22 cellular contexts compared by ENCODE assay signal in genomic region chr10:91290607-91291006, GRCh38.
DNase-seq lines count a peak whose midpoint lies in the region; FAIRE-seq and TF ChIP-seq lines count a peak whose summit lies in the region.
"Had no signal": no experiment of that assay in that cellular context is flagged by ENCODE, and none has a peak within 500 bp of the region (broad histone marks: within the 10 kb centered on the region; RNA-seq: fewer than 3 reads in every experiment).

No MANE protein-coding gene starts in this region.

- no peaks in the 10 kb centered on the region for H3K9me3 ChIP-seq in H1 (ENCODE audit: insufficient read depth in 2 of 2, low read depth in 1 of 2, low read length in 1 of 2)
- H3K9me3 ChIP-seq: BE2C, BLaER1, Caco-2 had no signal

- H2AK5ac ChIP-seq in H1 (ENCODE audit: low read depth, low read length) = no peak overlapping the region

- no peak overlapping the region for H4K5ac ChIP-seq in H1 (ENCODE audit: insufficient read length, low read depth, low read length)

- H2BK15ac ChIP-seq in H1 (ENCODE audit: low read length) = no peak overlapping the region

- no peak overlapping the region for H2BK5ac ChIP-seq in H1 (ENCODE audit: low read depth, low read length)

- H3K4ac ChIP-seq in H1 (replicated peaks; ENCODE audit: insufficient read length, low read depth, low read length) = no peak overlapping the region

- no peak overlapping the region for H3K9ac ChIP-seq in H1 (replicated peaks in 1 of 4; ENCODE audit: extremely low read depth in 1 of 4, low read depth in 3 of 4, low read length in 3 of 4)
- H3K9ac ChIP-seq: BLaER1 had no signal

- WGBS in H1 (ENCODE audit: extremely low coverage in 1 of 2, insufficient coverage in 1 of 2, insufficient read length in 1 of 2, insufficient replicate concordance in 2 of 2, low coverage in 1 of 2, low lambda C conversion rate in 2 of 2, missing lambda C conversion rate in 1 of 2), 2 experiments = 75% methylated on average over 5 of the region's 5 CpGs; no CpG with 5 or more reads in 1 of the 2 experiments

- H4K20me1 ChIP-seq in H1 (replicated peaks in 1 of 2; ENCODE audit: control insufficient read depth in 1 of 2, insufficient read depth in 2 of 2, low read length in 2 of 2) = no peaks in the 10 kb centered on the region
- H4K20me1 ChIP-seq: BLaER1 had no signal

- no peak overlapping the region for H2BK120ac ChIP-seq in H1 (replicated peaks; ENCODE audit: low read depth, low read length)

- no peak for TF ChIP-seq POLR2A in H1 (IDR thresholded peaks at IDR 0.05; ENCODE audit: control extremely low read depth in 1 of 2, low read depth in 2 of 2, low read length in 2 of 2)

- H3K56ac ChIP-seq in H1 (replicated peaks; ENCODE audit: insufficient read length, low read depth, low read length) = no peak overlapping the region

- H3K79me2 ChIP-seq in H1 (ENCODE audit: control insufficient read depth in 1 of 2, insufficient read depth in 2 of 2, low read length in 2 of 2) = no peaks in the 10 kb centered on the region

- H3K4me1 ChIP-seq in H1 (replicated peaks in 1 of 4; ENCODE audit: control insufficient read depth in 3 of 4, insufficient read depth in 4 of 4, low read length in 3 of 4) = no peaks in the 10 kb centered on the region
- H3K4me1 ChIP-seq: BE2C, Caco-2 had no signal

- FAIRE-seq in H1 (lab: Jason Lieb, UNC) = no peak
- FAIRE-seq: A204.1, D721Med, G401.6, GM12891, GM19239 had no signal

- TF ChIP-seq CTCF in HFFc6 (IDR thresholded peaks at IDR 0.05) = no peak
- TF ChIP-seq CTCF in H1 (IDR thresholded peaks at IDR 0.05; ENCODE audit: control extremely low read depth in 1 of 3, insufficient read depth in 1 of 3, low read depth in 1 of 3, low read length in 3 of 3) = no peak

- H4K8ac ChIP-seq in H1 (ENCODE audit: extremely low read depth, insufficient read depth, low read length) = no peak overlapping the region

- POLR2A ChIA-PET in H1 (lab: Charles Lee; ENCODE audit: partially characterized antibody) = no interaction called here

- no peaks in the 10 kb centered on the region for H3K79me1 ChIP-seq in H1 (ENCODE audit: low read depth, low read length)

- H3K27ac Mint-ChIP-seq in HFFc6 = no peak overlapping the region
- H3K27ac Mint-ChIP-seq: CD4-positive, CD25-positive, alpha-beta regulatory T cell; CD8-positive, alpha-beta T cell had no signal

- H3K4me1 Mint-ChIP-seq in HFFc6 (ENCODE audit: low read depth) = peaks cover 20% of the 10 kb centered on the region
- H3K4me1 Mint-ChIP-seq: CD14-positive monocyte; CD4-positive, CD25-positive, alpha-beta regulatory T cell had no signal

- no peaks in the 10 kb centered on the region for H3K9me3 Mint-ChIP-seq in HFFc6
- H3K9me3 Mint-ChIP-seq: CD14-positive monocyte; CD4-positive, CD25-positive, alpha-beta regulatory T cell; CD8-positive, alpha-beta T cell had no signal

- H2BK20ac ChIP-seq in H1 (ENCODE audit: low read length) = peak overlapping the region; percentile 61; the same call in 1 of the 2 replicates

- H3K27me3 ChIP-seq in H1 (replicated peaks in 1 of 4; ENCODE audit: control insufficient read depth in 3 of 4, extremely low read depth in 1 of 4, insufficient read depth in 3 of 4, low read length in 3 of 4) = peaks cover 0 to 3% (median 0%) of the 10 kb centered on the region in 4 experiments; a peak in 2 of 7 replicates
- H3K27me3 ChIP-seq: BE2C, BLaER1 had no signal

- no peak overlapping the region for H2BK12ac ChIP-seq in H1 (ENCODE audit: low read depth, low read length)

- no peaks in the 10 kb centered on the region for H3K36me3 ChIP-seq in H1 (ENCODE audit: control insufficient read depth in 2 of 4, insufficient read depth in 4 of 4, low read length in 3 of 4)
- H3K36me3 ChIP-seq: BE2C, BLaER1 had no signal

- no peak overlapping the region for H2AFZ ChIP-seq in H1 (ENCODE audit: low read length)

- no peak overlapping the region for H3K14ac ChIP-seq in H1 (ENCODE audit: insufficient read length)

- no peak overlapping the region for H3K27ac ChIP-seq in H1 (ENCODE audit: low read depth, low read length)
- H3K27ac ChIP-seq: BLaER1 had no signal

- CTCF ChIA-PET in H1 (lab: Charles Lee; ENCODE audit: partially characterized antibody) = interaction anchor here (0.9 to 3.5 kb wide), 4 partner anchors 247 to 403 kb away, joined by 3 to 8 read pairs (median 4); no protein-coding TSS in a partner anchor

- no peaks in the 10 kb centered on the region for H3K23me2 ChIP-seq in H1 (ENCODE audit: low read depth, low read length)

- no peak overlapping the region for H3K23ac ChIP-seq in H1 (ENCODE audit: insufficient read length)

- no peak overlapping the region for H4K91ac ChIP-seq in H1 (replicated peaks; ENCODE audit: insufficient read length, low read length)

- peak overlapping the region; percentile 14; the same call in 1 of the 2 replicates for H3K4me3 Mint-ChIP-seq in HFFc6
- H3K4me3 Mint-ChIP-seq: CD14-positive monocyte; CD4-positive, CD25-positive, alpha-beta regulatory T cell; CD8-positive, alpha-beta T cell had no signal

- no peak overlapping the region for H3K4me3 ChIP-seq in H1 (ENCODE audit: extremely low read depth in 1 of 4, insufficient read depth in 2 of 4, low read depth in 3 of 4, low read length in 4 of 4)
- H3K4me3 ChIP-seq: BLaER1 had no signal

- no peak for TF ChIP-seq EP300 in H1 (IDR thresholded peaks at IDR 0.05; ENCODE audit: borderline replicate concordance in 1 of 2, low read depth in 2 of 2, low read length in 2 of 2)

- H3K4me2 ChIP-seq in H1 (ENCODE audit: insufficient read depth in 1 of 2, low read depth in 2 of 2, low read length in 2 of 2) = no peak overlapping the region
- H3K4me2 ChIP-seq: BLaER1 had no signal

- TF ChIP-seq RAD21 in H1 (IDR thresholded peaks at IDR 0.05 in 1 of 2, conservative IDR thresholded peaks at IDR 0.05 in 1 of 2; ENCODE audit: low read depth in 2 of 2, low read length in 2 of 2) = no peak

- H3K18ac ChIP-seq in H1 (ENCODE audit: extremely low read depth, low read length) = no peak overlapping the region

- peaks cover 4% of the 10 kb centered on the region; the same call in 1 of the 2 replicates for H3K27me3 Mint-ChIP-seq in HFFc6 (ENCODE audit: insufficient read depth)

- DNase-seq in HFFc6 = no peak
- DNase-seq in MV-4-11 (lab: John Stamatoyannopoulos, UW) = peak; percentile 26
- DNase-seq in H1 (ENCODE audit: low read depth in 1 of 2, low spot score in 2 of 2) = no peak
- DNase-seq in GOT3 (lab: John Stamatoyannopoulos, UW) = no peak
- DNase-seq in stimulated activated CD4-positive, alpha-beta T cell treated with anti-CD3 and anti-CD28 coated beads, Interleukin-2, amount 100 ng/mL, for 24 hours = no peak
- DNase-seq: 8988T; ACHN; BE2C; C1 segment of cervical spinal cord; Caco-2; Calu3; CD4-positive, CD25-positive, alpha-beta regulatory T cell; CD8-positive, alpha-beta T cell; DMS79 treated with DMSO at 0.1 percent for 48 hours; GF-D8 had no signal

- H3K36me3 Mint-ChIP-seq in HFFc6 (ENCODE audit: low read depth) = no peaks in the 10 kb centered on the region
- H3K36me3 Mint-ChIP-seq: CD14-positive monocyte; CD4-positive, CD25-positive, alpha-beta regulatory T cell; CD8-positive, alpha-beta T cell had no signal

TF ChIP-seq in H1, 55 proteins besides CTCF, POLR2A, EP300 and RAD21:
- no peak for TF ChIP-seq TCF12 (IDR thresholded peaks at IDR 0.05; ENCODE audit: low read depth, low read length)
- TF ChIP-seq CHD1 (IDR thresholded peaks at IDR 0.05; ENCODE audit: low read depth, low read length) = no peak
- no peak for TF ChIP-seq CTBP2 (IDR thresholded peaks at IDR 0.05; ENCODE audit: borderline replicate concordance, insufficient read depth, insufficient read length, low read length)
- no peak for TF ChIP-seq YY1 (IDR thresholded peaks at IDR 0.05; ENCODE audit: low read depth, low read length)
- no peak for TF ChIP-seq BRCA1 (IDR thresholded peaks at IDR 0.05; ENCODE audit: low read depth, low read length)
- no peak for TF ChIP-seq TEAD4 (IDR thresholded peaks at IDR 0.05; ENCODE audit: low read depth, low read length)
- no peak for TF ChIP-seq BCL11A (IDR thresholded peaks at IDR 0.05; ENCODE audit: low read depth in 2 of 2, low read length in 2 of 2)
- TF ChIP-seq KDM4A (IDR thresholded peaks at IDR 0.05; ENCODE audit: low read depth, low read length, severe bottlenecking) = no peak
- no peak for TF ChIP-seq SRF (IDR thresholded peaks at IDR 0.05; ENCODE audit: low read depth, low read length)
- no peak for TF ChIP-seq SIN3A (conservative IDR thresholded peaks at IDR 0.05 in 1 of 2, IDR thresholded peaks at IDR 0.05 in 1 of 2; ENCODE audit: low read depth in 1 of 2, low read length in 2 of 2)
- TF ChIP-seq PHF8 (conservative IDR thresholded peaks at IDR 0.05; ENCODE audit: low read depth, low read length) = no peak
- no peak for TF ChIP-seq EZH2 (IDR thresholded peaks at IDR 0.05; ENCODE audit: low read depth, low read length, severe bottlenecking)
- TF ChIP-seq SUZ12 (IDR thresholded peaks at IDR 0.05; ENCODE audit: low read length) = no peak
- no peak for TF ChIP-seq FOSL1 (IDR thresholded peaks at IDR 0.05; ENCODE audit: insufficient read depth, low read depth, low read length)
- no peak for TF ChIP-seq POU5F1 (IDR thresholded peaks at IDR 0.05; ENCODE audit: low read depth, low read length)
- TF ChIP-seq SP1 (IDR thresholded peaks at IDR 0.05; ENCODE audit: low read depth, low read length) = no peak
- TF ChIP-seq RFX5 (IDR thresholded peaks at IDR 0.05; ENCODE audit: borderline replicate concordance, low read depth, low read length) = no peak
